Comparison of ENCODE assay signal across 8 cellular contexts in genomic region chr17:63772801-63773271, GRCh38. TPM values are rescaled to one million over a fixed set of nuclear protein-coding genes. Genes with fewer than 3 reads are reported as not detected.
DNase-seq lines count a peak whose midpoint lies in the region; ATAC-seq and TF ChIP-seq lines count a peak whose summit lies in the region.

No MANE protein-coding gene starts in this region.

- peak overlapping the region; percentile 90 for H3K4me3 Mint-ChIP-seq in activated CD4-positive, alpha-beta T cell treated with anti-CD3 and anti-CD28 coated beads, Interleukin-2, amount 10 ng/mL, durations not matched to agents 7 days and 5 days
- H3K4me3 Mint-ChIP-seq in endothelial cell (ENCODE audit: unreplicated experiment) = peak overlapping the region; percentile 99
- H3K4me3 Mint-ChIP-seq in neural crest cell = peak overlapping the region; percentile 98

- H3K27me3 ChIP-seq in SJSA1 (replicated peaks) = no peaks in the 10 kb centered on the region

- ATAC-seq in GM18502 (IDR thresholded peaks at IDR 0.05; ENCODE audit: poor library complexity, unreplicated experiment) = no peak

- POLR2A ChIA-PET in activated CD4-positive, alpha-beta T cell treated with anti-CD3 and anti-CD28 coated beads, Interleukin-2, amount 10 ng/mL, durations not matched to agents 7 days and 5 days (lab: Charles Lee) = interaction anchor here (1.5 kb wide), 1 partner anchor 31 kb away, joined by 10 read pairs; the partner anchor contains the start of gene STRADA

- peak; percentile 9 for DNase-seq in activated CD4-positive, alpha-beta T cell treated with anti-CD3 and anti-CD28 coated beads, Interleukin-2, amount 10 ng/mL, durations not matched to agents 7 days and 5 days
- DNase-seq in activated CD4-positive, alpha-beta T cell treated with anti-CD3 and anti-CD28 coated beads for 1 hour = no peak
- DNase-seq in SJSA1 (ENCODE audit: low read depth in 1 of 2, low spot score in 2 of 2) (no peak), endothelial cell (ENCODE audit: low spot score) (no peak), neural crest cell (ENCODE audit: low read depth, low spot score) (no peak), putamen (ENCODE audit: low spot score) (no peak), epidermal melanocyte (ENCODE audit: insufficient read length, low spot score) (no peak)

- peaks cover 35% of the 10 kb centered on the region for H3K36me3 Mint-ChIP-seq in activated CD4-positive, alpha-beta T cell treated with anti-CD3 and anti-CD28 coated beads, Interleukin-2, amount 10 ng/mL, durations not matched to agents 7 days and 5 days (ENCODE audit: low read depth)
- H3K36me3 Mint-ChIP-seq in endothelial cell (ENCODE audit: low read depth, unreplicated experiment) = peaks cover 3% of the 10 kb centered on the region
- H3K36me3 Mint-ChIP-seq in neural crest cell (ENCODE audit: low read depth) = peaks cover 2% of the 10 kb centered on the region

- TF ChIP-seq CTCF in endothelial cell (IDR thresholded peaks at IDR 0.05; ENCODE audit: unreplicated experiment) (no peak), neural crest cell (conservative IDR thresholded peaks at IDR 0.05) (no peak)

- no peaks in the 10 kb centered on the region for H3K9me3 Mint-ChIP-seq in activated CD4-positive, alpha-beta T cell treated with anti-CD3 and anti-CD28 coated beads, Interleukin-2, amount 10 ng/mL, durations not matched to agents 7 days and 5 days
- no peaks in the 10 kb centered on the region for H3K9me3 Mint-ChIP-seq in endothelial cell (ENCODE audit: unreplicated experiment)
- no peaks in the 10 kb centered on the region for H3K9me3 Mint-ChIP-seq in neural crest cell

- no peaks in the 10 kb centered on the region for H3K9me3 ChIP-seq in SJSA1 (replicated peaks)

- CTCF ChIA-PET in activated CD4-positive, alpha-beta T cell treated with anti-CD3 and anti-CD28 coated beads, Interleukin-2, amount 10 ng/mL, durations not matched to agents 7 days and 5 days (lab: Charles Lee) = interaction anchor here (0.8 to 2.4 kb wide), 9 partner anchors 8 to 348 kb away, joined by 3 to 8 read pairs (median 3); partner anchors contain the start of gene FTSJ3

- peaks cover 52% of the 10 kb centered on the region for H3K36me3 ChIP-seq in SJSA1

- H3K27ac Mint-ChIP-seq in activated CD4-positive, alpha-beta T cell treated with anti-CD3 and anti-CD28 coated beads, Interleukin-2, amount 10 ng/mL, durations not matched to agents 7 days and 5 days = peak overlapping the region; percentile 99
- H3K27ac Mint-ChIP-seq in endothelial cell (ENCODE audit: unreplicated experiment) (peak overlapping the region; percentile 100), neural crest cell (ENCODE audit: unreplicated experiment) (peak overlapping the region; percentile 100)

- H3K4me1 Mint-ChIP-seq in activated CD4-positive, alpha-beta T cell treated with anti-CD3 and anti-CD28 coated beads, Interleukin-2, amount 10 ng/mL, durations not matched to agents 7 days and 5 days = peaks cover 51% of the 10 kb centered on the region
- H3K4me1 Mint-ChIP-seq in endothelial cell (ENCODE audit: unreplicated experiment) (peaks cover 26% of the 10 kb centered on the region), neural crest cell (peaks cover 44% of the 10 kb centered on the region)

- peak overlapping the region; percentile 97 for H3K27ac ChIP-seq in SJSA1

- H3K4me1 ChIP-seq in SJSA1 (replicated peaks) = peaks cover 13% of the 10 kb centered on the region

- H3K4me3 ChIP-seq in SJSA1 = peak overlapping the region; percentile 79

- no peaks in the 10 kb centered on the region for H3K27me3 Mint-ChIP-seq in activated CD4-positive, alpha-beta T cell treated with anti-CD3 and anti-CD28 coated beads, Interleukin-2, amount 10 ng/mL, durations not matched to agents 7 days and 5 days
- H3K27me3 Mint-ChIP-seq in endothelial cell (ENCODE audit: unreplicated experiment) = peaks cover 9% of the 10 kb centered on the region
- peaks cover 3% of the 10 kb centered on the region for H3K27me3 Mint-ChIP-seq in neural crest cell (ENCODE audit: low read depth)

RNA-seq across cellular contexts. Expression of gene CCDC47, which starts 0.6 kb away (rescaled TPM):
- 10 to 100 TPM; 59.2 to 65.4 TPM for total RNA-seq in activated CD4-positive, alpha-beta T cell treated with anti-CD3 and anti-CD28 coated beads, Interleukin-2, amount 10 ng/mL, durations not matched to agents 7 days and 5 days
- 106 and 125 TPM in 2 replicates for total RNA-seq in SJSA1 (2014; rRNA removed; shearing (Covaris generic))
- total RNA-seq in endothelial cell (ENCODE audit: unreplicated experiment) = 58.0 TPM
- 72.9 and 73.2 TPM in 2 replicates for total RNA-seq in neural crest cell

RNA-seq across cellular contexts. Expression of gene DDX42, which starts 1.1 kb away (rescaled TPM):
- 100 to 1,000 TPM; 122 to 153 TPM for total RNA-seq in activated CD4-positive, alpha-beta T cell treated with anti-CD3 and anti-CD28 coated beads, Interleukin-2, amount 10 ng/mL, durations not matched to agents 7 days and 5 days
- 102 and 118 TPM in 2 replicates for total RNA-seq in SJSA1 (2014; rRNA removed; shearing (Covaris generic))
- total RNA-seq in endothelial cell (ENCODE audit: unreplicated experiment) (110 TPM), neural crest cell (160 and 161 TPM in 2 replicates)

RNA-seq across cellular contexts. Expression of gene STRADA, which starts 31.2 kb away (rescaled TPM):
- total RNA-seq in activated CD4-positive, alpha-beta T cell treated with anti-CD3 and anti-CD28 coated beads, Interleukin-2, amount 10 ng/mL, durations not matched to agents 7 days and 5 days = 10 to 100 TPM; 46.8 to 49.0 TPM
- 14.7 and 17.3 TPM in 2 replicates for total RNA-seq in SJSA1 (2014; rRNA removed; shearing (Covaris generic))
- 51.8 TPM for total RNA-seq in endothelial cell (ENCODE audit: unreplicated experiment)
- 55.0 and 55.9 TPM in 2 replicates for total RNA-seq in neural crest cell

RNA-seq across cellular contexts. Expression of gene PSMC5, which starts 54.4 kb away (rescaled TPM):
- total RNA-seq in activated CD4-positive, alpha-beta T cell treated with anti-CD3 and anti-CD28 coated beads, Interleukin-2, amount 10 ng/mL, durations not matched to agents 7 days and 5 days = 100 to 1,000 TPM; 119 to 155 TPM
- 54.4 and 63.7 TPM in 2 replicates for total RNA-seq in SJSA1 (2014; rRNA removed; shearing (Covaris generic))
- 124 TPM for total RNA-seq in endothelial cell (ENCODE audit: unreplicated experiment)
- 170 and 178 TPM in 2 replicates for total RNA-seq in neural crest cell

RNA-seq across cellular contexts. Expression of gene FTSJ3, which starts 54.6 kb away (rescaled TPM):
- 10 to 100 TPM; 49.2 to 55.0 TPM for total RNA-seq in activated CD4-positive, alpha-beta T cell treated with anti-CD3 and anti-CD28 coated beads, Interleukin-2, amount 10 ng/mL, durations not matched to agents 7 days and 5 days
- 68.9 and 80.2 TPM in 2 replicates for total RNA-seq in SJSA1 (2014; rRNA removed; shearing (Covaris generic))
- total RNA-seq in endothelial cell (ENCODE audit: unreplicated experiment) (48.6 TPM), neural crest cell (57.4 and 59.9 TPM in 2 replicates)
